Comparison of ENCODE assay signal across 1 cellular context in the genomic region with DNA sequence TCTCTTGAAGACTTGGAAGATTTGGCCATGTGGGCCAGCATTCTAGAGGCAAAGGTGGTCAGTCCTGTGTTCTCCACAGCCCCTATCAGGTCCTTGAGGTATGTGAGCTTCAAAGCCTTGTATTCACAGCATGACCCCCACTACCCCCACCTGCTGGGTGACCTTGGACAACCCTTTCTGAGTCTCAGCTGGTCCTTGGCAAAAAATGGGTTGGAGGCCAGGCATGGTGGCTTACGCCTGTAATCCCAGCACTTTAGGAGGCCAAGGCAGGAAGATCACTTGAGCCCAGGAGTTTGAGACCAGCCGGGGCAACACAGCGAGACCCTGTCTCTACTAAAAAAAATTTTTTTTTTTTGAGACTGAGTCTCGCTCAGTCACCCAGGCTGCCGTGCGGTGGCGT.
TF ChIP-seq lines count a peak whose summit lies in the region.

No MANE protein-coding gene starts in this region.

TF ChIP-seq in K562, 482 proteins besides CTCF, POLR2A, EP300 and RAD21:
- no peak for TF ChIP-seq HDAC2 (IDR thresholded peaks at IDR 0.05)
- no peak for TF ChIP-seq CCNT2 (IDR thresholded peaks at IDR 0.05; ENCODE audit: borderline replicate concordance, extremely low read depth, insufficient read length, low read depth, low read length)
- TF ChIP-seq, protein P1, sequence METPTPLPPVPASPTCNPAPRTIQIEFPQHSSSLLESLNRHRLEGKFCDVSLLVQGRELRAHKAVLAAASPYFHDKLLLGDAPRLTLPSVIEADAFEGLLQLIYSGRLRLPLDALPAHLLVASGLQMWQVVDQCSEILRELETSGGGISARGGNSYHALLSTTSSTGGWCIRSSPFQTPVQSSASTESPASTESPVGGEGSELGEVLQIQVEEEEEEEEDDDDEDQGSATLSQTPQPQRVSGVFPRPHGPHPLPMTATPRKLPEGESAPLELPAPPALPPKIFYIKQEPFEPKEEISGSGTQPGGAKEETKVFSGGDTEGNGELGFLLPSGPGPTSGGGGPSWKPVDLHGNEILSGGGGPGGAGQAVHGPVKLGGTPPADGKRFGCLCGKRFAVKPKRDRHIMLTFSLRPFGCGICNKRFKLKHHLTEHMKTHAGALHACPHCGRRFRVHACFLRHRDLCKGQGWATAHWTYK (CRISPR knock-in tag; IDR thresholded peaks at IDR 0.05): no peak
- TF ChIP-seq NCOA4 (IDR thresholded peaks at IDR 0.05; ENCODE audit: partially characterized antibody): no peak
- no peak for TF ChIP-seq RAD51 (IDR thresholded peaks at IDR 0.05; ENCODE audit: borderline replicate concordance, low read depth)
- TF ChIP-seq TSC22D4 (tag; IDR thresholded peaks at IDR 0.05): no peak
- TF ChIP-seq SMAD1 (IDR thresholded peaks at IDR 0.05; ENCODE audit: low read depth, low read length, partially characterized antibody): no peak
- TF ChIP-seq, protein P2, sequence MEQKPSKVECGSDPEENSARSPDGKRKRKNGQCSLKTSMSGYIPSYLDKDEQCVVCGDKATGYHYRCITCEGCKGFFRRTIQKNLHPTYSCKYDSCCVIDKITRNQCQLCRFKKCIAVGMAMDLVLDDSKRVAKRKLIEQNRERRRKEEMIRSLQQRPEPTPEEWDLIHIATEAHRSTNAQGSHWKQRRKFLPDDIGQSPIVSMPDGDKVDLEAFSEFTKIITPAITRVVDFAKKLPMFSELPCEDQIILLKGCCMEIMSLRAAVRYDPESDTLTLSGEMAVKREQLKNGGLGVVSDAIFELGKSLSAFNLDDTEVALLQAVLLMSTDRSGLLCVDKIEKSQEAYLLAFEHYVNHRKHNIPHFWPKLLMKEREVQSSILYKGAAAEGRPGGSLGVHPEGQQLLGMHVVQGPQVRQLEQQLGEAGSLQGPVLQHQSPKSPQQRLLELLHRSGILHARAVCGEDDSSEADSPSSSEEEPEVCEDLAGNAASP (IDR thresholded peaks at IDR 0.05): no peak
- no peak for TF ChIP-seq ZNF583 (CRISPR knock-in tag; IDR thresholded peaks at IDR 0.05)
- TF ChIP-seq, protein P3, sequence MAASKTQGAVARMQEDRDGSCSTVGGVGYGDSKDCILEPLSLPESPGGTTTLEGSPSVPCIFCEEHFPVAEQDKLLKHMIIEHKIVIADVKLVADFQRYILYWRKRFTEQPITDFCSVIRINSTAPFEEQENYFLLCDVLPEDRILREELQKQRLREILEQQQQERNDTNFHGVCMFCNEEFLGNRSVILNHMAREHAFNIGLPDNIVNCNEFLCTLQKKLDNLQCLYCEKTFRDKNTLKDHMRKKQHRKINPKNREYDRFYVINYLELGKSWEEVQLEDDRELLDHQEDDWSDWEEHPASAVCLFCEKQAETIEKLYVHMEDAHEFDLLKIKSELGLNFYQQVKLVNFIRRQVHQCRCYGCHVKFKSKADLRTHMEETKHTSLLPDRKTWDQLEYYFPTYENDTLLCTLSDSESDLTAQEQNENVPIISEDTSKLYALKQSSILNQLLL (CRISPR knock-in tag; IDR thresholded peaks at IDR 0.05; ENCODE audit: borderline replicate concordance): no peak
- TF ChIP-seq ZNF121 (CRISPR knock-in tag; conservative IDR thresholded peaks at IDR 0.05): peak; percentile 80
- no peak for TF ChIP-seq GATAD2B (IDR thresholded peaks at IDR 0.05; ENCODE audit: borderline replicate concordance)
- no peak for TF ChIP-seq TGIF2 (CRISPR knock-in tag; IDR thresholded peaks at IDR 0.05)
- TF ChIP-seq STAT5A (IDR thresholded peaks at IDR 0.05; ENCODE audit: borderline replicate concordance, low read length): no peak
- TF ChIP-seq ESRRB (CRISPR knock-in tag; IDR thresholded peaks at IDR 0.05; ENCODE audit: borderline replicate concordance): no peak
- TF ChIP-seq, protein P4, sequence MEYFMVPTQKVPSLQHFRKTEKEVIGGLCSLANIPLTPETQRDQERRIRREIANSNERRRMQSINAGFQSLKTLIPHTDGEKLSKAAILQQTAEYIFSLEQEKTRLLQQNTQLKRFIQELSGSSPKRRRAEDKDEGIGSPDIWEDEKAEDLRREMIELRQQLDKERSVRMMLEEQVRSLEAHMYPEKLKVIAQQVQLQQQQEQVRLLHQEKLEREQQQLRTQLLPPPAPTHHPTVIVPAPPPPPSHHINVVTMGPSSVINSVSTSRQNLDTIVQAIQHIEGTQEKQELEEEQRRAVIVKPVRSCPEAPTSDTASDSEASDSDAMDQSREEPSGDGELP (CRISPR knock-in tag; IDR thresholded peaks at IDR 0.05; ENCODE audit: borderline replicate concordance): 0 out of 2 replicates have a peak, but pooled peaks have one; percentile 23
- TF ChIP-seq, protein P5, sequence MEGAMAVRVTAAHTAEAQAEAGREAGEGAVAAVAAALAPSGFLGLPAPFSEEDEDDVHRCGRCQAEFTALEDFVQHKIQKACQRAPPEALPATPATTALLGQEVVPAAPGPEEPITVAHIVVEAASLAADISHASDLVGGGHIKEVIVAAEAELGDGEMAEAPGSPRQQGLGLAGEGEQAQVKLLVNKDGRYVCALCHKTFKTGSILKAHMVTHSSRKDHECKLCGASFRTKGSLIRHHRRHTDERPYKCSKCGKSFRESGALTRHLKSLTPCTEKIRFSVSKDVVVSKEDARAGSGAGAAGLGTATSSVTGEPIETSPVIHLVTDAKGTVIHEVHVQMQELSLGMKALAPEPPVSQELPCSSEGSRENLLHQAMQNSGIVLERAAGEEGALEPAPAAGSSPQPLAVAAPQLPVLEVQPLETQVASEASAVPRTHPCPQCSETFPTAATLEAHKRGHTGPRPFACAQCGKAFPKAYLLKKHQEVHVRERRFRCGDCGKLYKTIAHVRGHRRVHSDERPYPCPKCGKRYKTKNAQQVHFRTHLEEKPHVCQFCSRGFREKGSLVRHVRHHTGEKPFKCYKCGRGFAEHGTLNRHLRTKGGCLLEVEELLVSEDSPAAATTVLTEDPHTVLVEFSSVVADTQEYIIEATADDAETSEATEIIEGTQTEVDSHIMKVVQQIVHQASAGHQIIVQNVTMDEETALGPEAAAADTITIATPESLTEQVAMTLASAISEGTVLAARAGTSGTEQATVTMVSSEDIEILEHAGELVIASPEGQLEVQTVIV (CRISPR knock-in tag; IDR thresholded peaks at IDR 0.05; ENCODE audit: borderline replicate concordance): no peak
- TF ChIP-seq RUNX1 (IDR thresholded peaks at IDR 0.05; ENCODE audit: low read depth): no peak
- 0 out of 2 replicates have a peak, but pooled peaks have one; percentile 33 for TF ChIP-seq FOXP1 (CRISPR knock-in tag; IDR thresholded peaks at IDR 0.05)
- TF ChIP-seq NR2C2 (CRISPR knock-in tag; IDR thresholded peaks at IDR 0.05): no peak
- 0 out of 2 replicates have a peak, but pooled peaks have one; percentile 3 for TF ChIP-seq NR2C2 (tag; IDR thresholded peaks at IDR 0.05)
- no peak for TF ChIP-seq HNRNPL (IDR thresholded peaks at IDR 0.05; ENCODE audit: low read depth, low read length)
- TF ChIP-seq, protein P6, sequence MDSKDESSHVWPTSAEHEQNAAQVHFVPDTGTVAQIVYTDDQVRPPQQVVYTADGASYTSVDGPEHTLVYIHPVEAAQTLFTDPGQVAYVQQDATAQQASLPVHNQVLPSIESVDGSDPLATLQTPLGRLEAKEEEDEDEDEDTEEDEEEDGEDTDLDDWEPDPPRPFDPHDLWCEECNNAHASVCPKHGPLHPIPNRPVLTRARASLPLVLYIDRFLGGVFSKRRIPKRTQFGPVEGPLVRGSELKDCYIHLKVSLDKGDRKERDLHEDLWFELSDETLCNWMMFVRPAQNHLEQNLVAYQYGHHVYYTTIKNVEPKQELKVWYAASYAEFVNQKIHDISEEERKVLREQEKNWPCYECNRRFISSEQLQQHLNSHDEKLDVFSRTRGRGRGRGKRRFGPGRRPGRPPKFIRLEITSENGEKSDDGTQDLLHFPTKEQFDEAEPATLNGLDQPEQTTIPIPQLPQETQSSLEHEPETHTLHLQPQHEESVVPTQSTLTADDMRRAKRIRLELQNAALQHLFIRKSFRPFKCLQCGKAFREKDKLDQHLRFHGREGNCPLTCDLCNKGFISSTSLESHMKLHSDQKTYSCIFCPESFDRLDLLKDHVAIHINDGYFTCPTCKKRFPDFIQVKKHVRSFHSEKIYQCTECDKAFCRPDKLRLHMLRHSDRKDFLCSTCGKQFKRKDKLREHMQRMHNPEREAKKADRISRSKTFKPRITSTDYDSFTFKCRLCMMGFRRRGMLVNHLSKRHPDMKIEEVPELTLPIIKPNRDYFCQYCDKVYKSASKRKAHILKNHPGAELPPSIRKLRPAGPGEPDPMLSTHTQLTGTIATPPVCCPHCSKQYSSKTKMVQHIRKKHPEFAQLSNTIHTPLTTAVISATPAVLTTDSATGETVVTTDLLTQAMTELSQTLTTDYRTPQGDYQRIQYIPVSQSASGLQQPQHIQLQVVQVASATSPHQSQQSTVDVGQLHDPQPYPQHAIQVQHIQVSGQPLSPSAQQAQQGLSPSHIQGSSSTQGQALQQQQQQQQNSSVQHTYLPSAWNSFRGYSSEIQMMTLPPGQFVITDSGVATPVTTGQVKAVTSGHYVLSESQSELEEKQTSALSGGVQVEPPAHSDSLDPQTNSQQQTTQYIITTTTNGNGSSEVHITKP (IDR thresholded peaks at IDR 0.05; ENCODE audit: partially characterized antibody): no peak
- TF ChIP-seq PRMT5 (CRISPR knock-in tag; IDR thresholded peaks at IDR 0.05): no peak
- TF ChIP-seq, protein P7, sequence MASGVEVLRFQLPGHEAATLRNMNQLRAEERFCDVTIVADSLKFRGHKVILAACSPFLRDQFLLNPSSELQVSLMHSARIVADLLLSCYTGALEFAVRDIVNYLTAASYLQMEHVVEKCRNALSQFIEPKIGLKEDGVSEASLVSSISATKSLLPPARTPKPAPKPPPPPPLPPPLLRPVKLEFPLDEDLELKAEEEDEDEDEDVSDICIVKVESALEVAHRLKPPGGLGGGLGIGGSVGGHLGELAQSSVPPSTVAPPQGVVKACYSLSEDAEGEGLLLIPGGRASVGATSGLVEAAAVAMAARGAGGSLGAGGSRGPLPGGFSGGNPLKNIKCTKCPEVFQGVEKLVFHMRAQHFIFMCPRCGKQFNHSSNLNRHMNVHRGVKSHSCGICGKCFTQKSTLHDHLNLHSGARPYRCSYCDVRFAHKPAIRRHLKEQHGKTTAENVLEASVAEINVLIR (CRISPR knock-in tag; IDR thresholded peaks at IDR 0.05): no peak
- TF ChIP-seq POLR3A (IDR thresholded peaks at IDR 0.05; ENCODE audit: borderline replicate concordance, extremely low read depth, insufficient read depth, insufficient read length): no peak
- TF ChIP-seq ESRRA (IDR thresholded peaks at IDR 0.05; ENCODE audit: borderline replicate concordance, low read depth): peak; percentile 64; the same call in 1 of the 2 replicates
- no peak for TF ChIP-seq SP2 (IDR thresholded peaks at IDR 0.05; ENCODE audit: extremely low read depth, low read depth, low read length, poor library complexity, severe bottlenecking)
- TF ChIP-seq, protein P8, sequence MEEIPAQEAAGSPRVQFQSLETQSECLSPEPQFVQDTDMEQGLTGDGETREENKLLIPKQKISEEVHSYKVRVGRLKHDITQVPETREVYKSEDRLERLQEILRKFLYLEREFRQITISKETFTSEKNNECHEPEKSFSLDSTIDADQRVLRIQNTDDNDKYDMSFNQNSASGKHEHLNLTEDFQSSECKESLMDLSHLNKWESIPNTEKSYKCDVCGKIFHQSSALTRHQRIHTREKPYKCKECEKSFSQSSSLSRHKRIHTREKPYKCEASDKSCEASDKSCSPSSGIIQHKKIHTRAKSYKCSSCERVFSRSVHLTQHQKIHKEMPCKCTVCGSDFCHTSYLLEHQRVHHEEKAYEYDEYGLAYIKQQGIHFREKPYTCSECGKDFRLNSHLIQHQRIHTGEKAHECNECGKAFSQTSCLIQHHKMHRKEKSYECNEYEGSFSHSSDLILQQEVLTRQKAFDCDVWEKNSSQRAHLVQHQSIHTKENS (CRISPR knock-in tag; IDR thresholded peaks at IDR 0.05): no peak
TF ChIP-seq in K562: peak in this region for 5.
